Comparison of ENCODE assay signal across 13 cellular contexts in the genomic region with DNA sequence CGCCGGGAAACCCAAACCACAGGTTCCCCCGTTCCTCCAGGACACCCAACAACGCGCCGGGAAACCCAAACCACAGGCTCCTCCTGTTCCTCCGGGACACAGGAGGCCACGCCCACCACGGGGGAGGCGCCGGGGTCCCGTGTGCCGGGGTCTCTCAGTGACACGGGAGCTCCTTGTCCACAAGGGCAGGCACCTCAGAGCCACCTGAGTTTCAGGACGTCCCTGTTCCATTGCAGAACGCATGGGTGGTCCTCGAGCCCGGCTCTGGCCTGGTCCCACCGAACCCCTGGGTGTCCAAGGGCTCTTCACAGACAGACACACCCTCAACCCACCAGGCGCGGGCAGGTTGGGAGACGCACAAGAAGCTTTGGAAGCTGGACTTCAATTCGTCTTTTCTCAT. TPM values are rescaled to one million over a fixed set of nuclear protein-coding genes. Genes with fewer than 3 reads are reported as not detected.
DNase-seq lines count a peak whose midpoint lies in the region; ATAC-seq and TF ChIP-seq lines count a peak whose summit lies in the region.
"Had no signal": no experiment of that assay in that cellular context is flagged by ENCODE, and none has a peak within 500 bp of the region (broad histone marks: within the 10 kb centered on the region; RNA-seq: fewer than 3 reads in every experiment).

No MANE protein-coding gene starts in this region.

- H2AFZ ChIP-seq in GM23338, result no peak overlapping the region
- no peak overlapping the region for H2AFZ ChIP-seq in neural progenitor cell (replicated peaks)

- H3K27me3 Mint-ChIP-seq in GM23338 (ENCODE audit: insufficient read depth, low read depth, poor library complexity) (peaks cover 15% of the 10 kb centered on the region), neural progenitor cell (ENCODE audit: insufficient read depth, low read depth) (peaks cover 21% of the 10 kb centered on the region)

- H4K20me1 ChIP-seq in BLaER1 treated with 17β-estradiol and CSF1 and Interleukin-3, amounts not matched to agents 10 nM and 100 nM, result peaks cover 0 to 53% (median 0%) of the 10 kb centered on the region in 11 experiments; a peak in 4 of 22 replicates
- no peaks in the 10 kb centered on the region for H4K20me1 ChIP-seq in GM23338 (replicated peaks; ENCODE audit: insufficient read depth)
- no peaks in the 10 kb centered on the region for H4K20me1 ChIP-seq in neural progenitor cell (ENCODE audit: low read depth)

- H3K27me3 ChIP-seq in BLaER1 treated with 17β-estradiol and CSF1 and Interleukin-3, amounts not matched to agents 10 nM and 100 nM, result peaks cover 16 to 49% (median 36%) of the 10 kb centered on the region in 11 experiments
- H3K27me3 ChIP-seq in GM23338 (ENCODE audit: insufficient read depth) (no peaks in the 10 kb centered on the region), neural progenitor cell (peaks cover 52% of the 10 kb centered on the region)

- peak overlapping the region in 6 of 11 experiments; percentile 13 to 80 (median 68); a peak in 8 of 22 replicates for H3K4me2 ChIP-seq in BLaER1 treated with 17β-estradiol and CSF1 and Interleukin-3, amounts not matched to agents 10 nM and 100 nM
- H3K4me2 ChIP-seq in GM23338 (no peak overlapping the region), neural progenitor cell (peak overlapping the region; percentile 38)

- H3K36me3 Mint-ChIP-seq in GM23338 (ENCODE audit: low read depth), result no peaks in the 10 kb centered on the region
- H3K36me3 Mint-ChIP-seq in neural progenitor cell, result peaks cover 2% of the 10 kb centered on the region
- H3K36me3 Mint-ChIP-seq: CD14-positive monocyte; CD8-positive, alpha-beta memory T cell had no signal

- H3K9me3 ChIP-seq in BLaER1 treated with 17β-estradiol and CSF1 and Interleukin-3, amounts not matched to agents 10 nM and 100 nM (replicated peaks in 1 of 11), result no peaks in the 10 kb centered on the region
- no peaks in the 10 kb centered on the region for H3K9me3 ChIP-seq in neural progenitor cell (ENCODE audit: low read depth)

- H3K4me1 Mint-ChIP-seq in GM23338 (peaks cover 15% of the 10 kb centered on the region), neural progenitor cell (peaks cover 24% of the 10 kb centered on the region)
- H3K4me1 Mint-ChIP-seq: CD8-positive, alpha-beta memory T cell had no signal

- no peaks in the 10 kb centered on the region for H3K9me2 ChIP-seq in GM23338 (ENCODE audit: insufficient read depth)

- H3K4me3 ChIP-seq in BLaER1 treated with 17β-estradiol and CSF1 and Interleukin-3, amounts not matched to agents 10 nM and 100 nM, result no peak overlapping the region
- H3K4me3 ChIP-seq in GM23338, result no peak overlapping the region
- no peak overlapping the region for H3K4me3 ChIP-seq in neural progenitor cell

- no peaks in the 10 kb centered on the region for H3K79me2 ChIP-seq in GM23338 (replicated peaks; ENCODE audit: insufficient read depth)
- no peaks in the 10 kb centered on the region for H3K79me2 ChIP-seq in neural progenitor cell (ENCODE audit: low read depth)

- H3F3A ChIP-seq in GM23338 (replicated peaks; ENCODE audit: low read depth) (0 out of 2 replicates have a peak, but pooled peaks cover 3% of the 10 kb centered on the region), neural progenitor cell (ENCODE audit: low read depth) (no peaks in the 10 kb centered on the region)

- H3K36me3 ChIP-seq in BLaER1 treated with 17β-estradiol and CSF1 and Interleukin-3, amounts not matched to agents 10 nM and 100 nM, result no peaks in the 10 kb centered on the region
- no peaks in the 10 kb centered on the region for H3K36me3 ChIP-seq in GM23338 (ENCODE audit: insufficient read depth)
- no peaks in the 10 kb centered on the region for H3K36me3 ChIP-seq in neural progenitor cell

- TF ChIP-seq CTCF in GM23338 (conservative IDR thresholded peaks at IDR 0.05; ENCODE audit: low read depth in 2 of 2) (no peak), neural progenitor cell (IDR thresholded peaks at IDR 0.05) (no peak)

- H3K9ac ChIP-seq in BLaER1 treated with 17β-estradiol and CSF1 and Interleukin-3, amounts not matched to agents 10 nM and 100 nM, result no peak overlapping the region
- H3K9ac ChIP-seq in neural progenitor cell, result no peak overlapping the region

- H3K27ac ChIP-seq in BLaER1 treated with 17β-estradiol and CSF1 and Interleukin-3, amounts not matched to agents 10 nM and 100 nM, result no peak overlapping the region
- peak overlapping the region; percentile 45; the same call in 1 of the 2 replicates for H3K27ac ChIP-seq in GM23338 (ENCODE audit: low read depth)
- no peak overlapping the region for H3K27ac ChIP-seq in neural progenitor cell

- H3K4me3 Mint-ChIP-seq in GM23338 (no peak overlapping the region), neural progenitor cell (peak overlapping the region; percentile 46)
- H3K4me3 Mint-ChIP-seq: CD4-positive, alpha-beta T cell; CD8-positive, alpha-beta memory T cell had no signal

- H3K27ac Mint-ChIP-seq in GM23338 (no peak overlapping the region), neural progenitor cell (no peak overlapping the region)
- H3K27ac Mint-ChIP-seq: CD14-positive monocyte; CD4-positive, alpha-beta T cell; CD8-positive, alpha-beta memory T cell had no signal

- H3K4me1 ChIP-seq in BLaER1 treated with 17β-estradiol and CSF1 and Interleukin-3, amounts not matched to agents 10 nM and 100 nM, result peaks cover 12 to 21% (median 16%) of the 10 kb centered on the region in 10 experiments
- H3K4me1 ChIP-seq in GM23338 (ENCODE audit: insufficient read depth) (no peaks in the 10 kb centered on the region), neural progenitor cell (peaks cover 18% of the 10 kb centered on the region)

- DNase-seq in GM23338 (ENCODE audit: low spot score), result no peak
- DNase-seq in neural progenitor cell (ENCODE audit: low spot score), result no peak
- DNase-seq in germinal center (ENCODE audit: low spot score), result no peak
- DNase-seq in DMS53 (lab: John Stamatoyannopoulos, UW), result no peak
- DNase-seq in HCEC 1CT, result no peak
- DNase-seq: Calu3; CD4-positive, alpha-beta T cell; CD8-positive, alpha-beta memory T cell; DND-41 had no signal

- no peak for ATAC-seq in GM23338
- ATAC-seq: HCT116 had no signal

- H3K9me3 Mint-ChIP-seq in GM23338 (no peaks in the 10 kb centered on the region), neural progenitor cell (no peaks in the 10 kb centered on the region)
- H3K9me3 Mint-ChIP-seq: CD4-positive, alpha-beta T cell; CD8-positive, alpha-beta memory T cell had no signal

TF ChIP-seq in GM23338, 12 proteins besides CTCF, POLR2A, EP300 and RAD21 (continues in another document):
- no peak for TF ChIP-seq EZH2phosphoT487 (IDR thresholded peaks at IDR 0.05; ENCODE audit: unreplicated experiment)
- TF ChIP-seq, protein P1, sequence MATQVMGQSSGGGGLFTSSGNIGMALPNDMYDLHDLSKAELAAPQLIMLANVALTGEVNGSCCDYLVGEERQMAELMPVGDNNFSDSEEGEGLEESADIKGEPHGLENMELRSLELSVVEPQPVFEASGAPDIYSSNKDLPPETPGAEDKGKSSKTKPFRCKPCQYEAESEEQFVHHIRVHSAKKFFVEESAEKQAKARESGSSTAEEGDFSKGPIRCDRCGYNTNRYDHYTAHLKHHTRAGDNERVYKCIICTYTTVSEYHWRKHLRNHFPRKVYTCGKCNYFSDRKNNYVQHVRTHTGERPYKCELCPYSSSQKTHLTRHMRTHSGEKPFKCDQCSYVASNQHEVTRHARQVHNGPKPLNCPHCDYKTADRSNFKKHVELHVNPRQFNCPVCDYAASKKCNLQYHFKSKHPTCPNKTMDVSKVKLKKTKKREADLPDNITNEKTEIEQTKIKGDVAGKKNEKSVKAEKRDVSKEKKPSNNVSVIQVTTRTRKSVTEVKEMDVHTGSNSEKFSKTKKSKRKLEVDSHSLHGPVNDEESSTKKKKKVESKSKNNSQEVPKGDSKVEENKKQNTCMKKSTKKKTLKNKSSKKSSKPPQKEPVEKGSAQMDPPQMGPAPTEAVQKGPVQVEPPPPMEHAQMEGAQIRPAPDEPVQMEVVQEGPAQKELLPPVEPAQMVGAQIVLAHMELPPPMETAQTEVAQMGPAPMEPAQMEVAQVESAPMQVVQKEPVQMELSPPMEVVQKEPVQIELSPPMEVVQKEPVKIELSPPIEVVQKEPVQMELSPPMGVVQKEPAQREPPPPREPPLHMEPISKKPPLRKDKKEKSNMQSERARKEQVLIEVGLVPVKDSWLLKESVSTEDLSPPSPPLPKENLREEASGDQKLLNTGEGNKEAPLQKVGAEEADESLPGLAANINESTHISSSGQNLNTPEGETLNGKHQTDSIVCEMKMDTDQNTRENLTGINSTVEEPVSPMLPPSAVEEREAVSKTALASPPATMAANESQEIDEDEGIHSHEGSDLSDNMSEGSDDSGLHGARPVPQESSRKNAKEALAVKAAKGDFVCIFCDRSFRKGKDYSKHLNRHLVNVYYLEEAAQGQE (IDR thresholded peaks at IDR 0.05; ENCODE audit: unreplicated experiment), result no peak

RNA-seq across cellular contexts. Expression of a gene that starts 57.6 kb away (rescaled TPM):
- total RNA-seq in GM23338 (2014; rRNA removed; shearing (Covaris generic)), result 0.52 and 0.66 TPM in 2 replicates
- 0.07 and 0.23 TPM in 2 replicates for polyA plus RNA-seq in GM23338 (2016; fragmentation: Nextera tagmentation; extraction: Ambion mirVana)
- total RNA-seq in neural progenitor cell (ENCODE audit: low replicate concordance), result not detected in 2 replicates
- total RNA-seq: Calu3; CD4-positive, alpha-beta T cell; CD8-positive, alpha-beta memory T cell had no signal
- polyA plus RNA-seq: BJ; CD14-positive monocyte; CD8-positive, alpha-beta memory T cell had no signal
